ENCODE assay signal across 17 cellular contexts in the genomic region with DNA sequence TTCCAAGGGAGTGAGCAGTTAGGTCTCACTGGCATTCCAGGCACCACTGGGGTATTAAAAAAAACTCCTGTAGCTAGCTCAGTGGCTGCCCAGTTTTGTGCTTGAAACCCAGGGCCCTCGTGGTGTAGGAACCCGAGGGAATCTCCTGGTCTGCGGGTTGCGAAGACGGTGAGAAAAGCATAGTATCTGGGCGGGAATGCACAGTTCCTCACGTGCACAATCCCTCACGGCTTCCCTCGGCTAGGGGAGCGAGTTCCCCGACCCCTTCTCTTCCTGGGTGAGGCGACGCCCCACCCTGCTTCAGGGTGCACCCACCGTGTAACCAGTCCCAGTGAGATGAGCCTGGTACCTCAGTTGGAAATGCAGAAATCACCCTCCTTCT.
"Had no signal": no experiment of that assay in that cellular context is flagged by ENCODE, and none has a peak within 500 bp of the region (broad histone marks: within the 10 kb centered on the region; RNA-seq: fewer than 3 reads in every experiment).

No MANE protein-coding gene starts in this region.

- H3K4me3 ChIP-seq: SJSA1, SK-N-MC had no signal

- H3K9me3 ChIP-seq: SJSA1 had no signal

- DNase-seq: KBM-7, MV-4-11, NCI-H1048, NCI-H1105 treated with DMSO at 0.1 percent for 48 hours, NCI-H1417 treated with DMSO at 0.1 percent for 48 hours, NCI-H1694 treated with DMSO at 0.1 percent for 48 hours, NCI-H1930, NCI-H2107, NCI-H226, NCI-H446, NCI-H524 treated with DMSO at 0.1 percent for 48 hours, Right ventricle myocardium superior, RPMI8226, SIG-M5 had no signal

- H3K27me3 ChIP-seq: SJSA1 had no signal

- H3K4me1 ChIP-seq: SJSA1 had no signal

- H3K36me3 ChIP-seq: SJSA1 had no signal

- H3K27ac ChIP-seq: HL-60, SJSA1, SK-N-MC had no signal
